8 cellular contexts compared by ENCODE assay signal in genomic region chr3:27722957-27723802, GRCh38. TPM values are rescaled to one million over a fixed set of nuclear protein-coding genes. Genes with fewer than 3 reads are reported as not detected.
DNase-seq lines count a peak whose midpoint lies in the region; ATAC-seq and TF ChIP-seq lines count a peak whose summit lies in the region.
"Had no signal": no experiment of that assay in that cellular context is flagged by ENCODE, and none has a peak within 500 bp of the region (broad histone marks: within the 10 kb centered on the region; RNA-seq: fewer than 3 reads in every experiment).

No MANE protein-coding gene starts in this region.

- H3K4me1 ChIP-seq in OCI-LY3 (ENCODE audit: low read length) (peaks cover 4% of the 10 kb centered on the region; the same call in 1 of the 2 replicates), esophagus muscularis mucosa (peaks cover 33 to 47% (median 39%) of the 10 kb centered on the region in 4 donors), psoas muscle (peaks cover 20% of the 10 kb centered on the region)

- H3K9ac ChIP-seq in OCI-LY3 (ENCODE audit: low read length) = no peak overlapping the region

- no peak overlapping the region for H3K27ac ChIP-seq in OCI-LY3 (ENCODE audit: low read length)
- no peak overlapping the region for H3K27ac ChIP-seq in esophagus muscularis mucosa (replicated peaks in 1 of 4)
- no peak overlapping the region for H3K27ac ChIP-seq in psoas muscle

- 6% methylated on average over 30 of the region's 31 CpGs for WGBS in esophagus muscularis mucosa
- WGBS in psoas muscle, 3 donors = 3 to 5% (median 4%) methylated on average over 31 of the region's 31 CpGs

- no peak for TF ChIP-seq EP300 in esophagus muscularis mucosa (IDR thresholded peaks at IDR 0.05)

- 0 out of 2 replicates have a peak overlapping the region, but pooled peaks have one; percentile 83 for H3K4me2 ChIP-seq in OCI-LY3 (ENCODE audit: low read length)

- no peak overlapping the region for H2AFZ ChIP-seq in OCI-LY3 (ENCODE audit: low read depth, low read length)

- H3K9me3 ChIP-seq in OCI-LY3 (ENCODE audit: insufficient read depth, low read length) (no peaks in the 10 kb centered on the region), esophagus muscularis mucosa (no peaks in the 10 kb centered on the region), psoas muscle (no peaks in the 10 kb centered on the region)

- DNase-seq in G401 (ENCODE audit: low spot score) (peak; percentile 9), esophagus muscularis mucosa (ENCODE audit: extremely low spot score) (no peak), psoas muscle (no peak), epidermal melanocyte (ENCODE audit: insufficient read length, low spot score) (no peak)

- TF ChIP-seq POLR2A in esophagus muscularis mucosa (IDR thresholded peaks at IDR 0.05; ENCODE audit: low read depth) = no peak

- H3K4me3 ChIP-seq in OCI-LY3 (ENCODE audit: low read length) (no peak overlapping the region), esophagus muscularis mucosa (peak overlapping the region in 3 of 4 donors; percentile 16 to 34 (median 29)), psoas muscle (peak overlapping the region; percentile 47)

- no peaks in the 10 kb centered on the region for H3K36me3 ChIP-seq in OCI-LY3 (replicated peaks; ENCODE audit: low read depth, low read length)
- no peaks in the 10 kb centered on the region for H3K36me3 ChIP-seq in esophagus muscularis mucosa
- H3K36me3 ChIP-seq in psoas muscle (ENCODE audit: insufficient read depth in 1 of 2, low read depth in 1 of 2) = no peaks in the 10 kb centered on the region

- no peak for TF ChIP-seq CTCF in OCI-LY3 (IDR thresholded peaks at IDR 0.05; ENCODE audit: low read depth, low read length)
- no peak for TF ChIP-seq CTCF in esophagus muscularis mucosa (IDR thresholded peaks at IDR 0.05)
- TF ChIP-seq CTCF in psoas muscle (IDR thresholded peaks at IDR 0.05) = no peak

- ATAC-seq in psoas muscle (no peak), GM18861 (IDR thresholded peaks at IDR 0.05; ENCODE audit: unreplicated experiment) (no peak), GM21515 (IDR thresholded peaks at IDR 0.05; ENCODE audit: unreplicated experiment) (no peak)

- H4K20me1 ChIP-seq in OCI-LY3 (ENCODE audit: insufficient read depth, low read length) = no peaks in the 10 kb centered on the region

- intact Hi-C loops in esophagus muscularis mucosa (cut with DNase I) = no loop called here
- intact Hi-C loops in psoas muscle (cut with DNase I) = no loop called here

- peaks cover 5% of the 10 kb centered on the region; the same call in 1 of the 2 replicates for H3K27me3 ChIP-seq in OCI-LY3 (ENCODE audit: low read depth, low read length)
- peaks cover 0 to 99% (median 75%) of the 10 kb centered on the region in 4 donors for H3K27me3 ChIP-seq in esophagus muscularis mucosa
- H3K27me3 ChIP-seq in psoas muscle (ENCODE audit: insufficient read depth in 3 of 3, low read length in 2 of 3) = peaks cover 15 to 100% (median 38%) of the 10 kb centered on the region in 3 donors

- H3K79me2 ChIP-seq in OCI-LY3 (ENCODE audit: low read length) = no peaks in the 10 kb centered on the region

- in situ Hi-C loops in G401 (cut with HindIII; ENCODE audit: low sequenced_read_pairs) = no loop called here

RNA-seq across cellular contexts. Expression of gene EOMES, which starts 1.1 kb away (rescaled TPM):
- total RNA-seq in G401 (2014; rRNA removed; shearing (Covaris generic)) = 0.20 and 0.25 TPM in 2 replicates
- under 1 TPM in 1 of 4 donors, not detected in 3; 0.17 TPM for total RNA-seq in esophagus muscularis mucosa
- under 1 TPM in 3 of 4 donors, not detected in 1; 0.07 to 0.15 (median 0.09) TPM for total RNA-seq in psoas muscle
- under 1 TPM in 2 of 3 donors, not detected in 1; 0.01 to 0.03 TPM for polyA plus RNA-seq in psoas muscle
- total RNA-seq: HT-29 had no signal
